21 cellular contexts compared by ENCODE assay signal in the genomic region with DNA sequence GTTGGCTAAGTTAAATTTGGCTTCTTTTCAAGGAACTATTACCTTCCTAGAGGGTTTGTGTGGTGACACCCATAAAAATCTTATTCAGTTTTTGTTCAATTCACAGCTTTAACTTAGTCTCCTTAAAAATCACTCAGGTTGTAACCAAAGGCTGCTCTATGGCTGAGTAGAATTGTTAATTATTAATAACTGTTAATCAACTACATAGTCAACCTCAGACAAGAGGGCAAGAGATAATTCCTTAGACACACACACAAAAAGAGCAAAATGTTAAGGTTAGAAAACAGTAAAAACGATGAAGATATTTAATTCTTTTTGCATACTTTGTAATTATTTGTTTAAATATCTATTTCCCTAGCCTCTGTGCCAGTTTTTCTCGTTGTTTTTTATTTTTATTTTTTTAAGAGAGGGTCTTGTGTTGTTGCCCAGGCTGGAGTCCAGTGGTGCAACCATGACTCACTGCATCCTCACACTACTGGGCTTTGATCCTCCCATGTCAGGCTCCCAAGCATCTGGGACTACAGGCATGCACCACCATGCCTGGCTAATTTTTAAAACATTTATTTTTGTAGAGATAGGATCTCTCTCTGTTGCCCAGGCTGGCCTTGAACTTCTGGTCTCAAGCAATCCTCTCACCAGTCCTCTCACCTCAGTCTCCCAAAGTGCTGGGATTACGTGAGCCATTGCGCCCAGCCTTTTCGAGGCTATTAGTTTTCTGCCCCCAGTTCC.
DNase-seq lines count a peak whose midpoint lies in the region; ATAC-seq and TF ChIP-seq lines count a peak whose summit lies in the region.
"Had no signal": no experiment of that assay in that cellular context is flagged by ENCODE, and none has a peak within 500 bp of the region (broad histone marks: within the 10 kb centered on the region; RNA-seq: fewer than 3 reads in every experiment).

No MANE protein-coding gene starts in this region.

- H3K4me2 ChIP-seq in mesenchymal stem cell (ENCODE audit: low read length, poor library complexity, severe bottlenecking): no peak overlapping the region

- H3K79me1 ChIP-seq in mesenchymal stem cell (replicated peaks; ENCODE audit: low read length, poor library complexity, severe bottlenecking): peaks cover 20% of the 10 kb centered on the region

- no peak overlapping the region for H3K23ac ChIP-seq in mesenchymal stem cell (ENCODE audit: low read length in 2 of 2)

- intact Hi-C loops in Caco-2 (cut with micrococcal nuclease; ENCODE audit: unreplicated experiment): no loop called here

- in situ Hi-C loops in GM13977 (cut with MboI; ENCODE audit: low pct_unique_long_range_greater_than_20kb, low sequenced_read_pairs, unreplicated experiment): no loop called here

- 91% methylated on average over 3 of the region's 5 CpGs for WGBS in mesenchymal stem cell

- peaks cover 57% of the 10 kb centered on the region for H3K4me1 ChIP-seq in Caco-2
- peaks cover 28% of the 10 kb centered on the region for H3K4me1 ChIP-seq in mesenchymal stem cell (ENCODE audit: control insufficient read depth, insufficient read depth, low read depth, low read length)
- no peaks in the 10 kb centered on the region for H3K4me1 ChIP-seq in CD8-positive, alpha-beta memory T cell (ENCODE audit: insufficient read depth, low read length)
- H3K4me1 ChIP-seq: BE2C, suprapubic skin had no signal

- peak overlapping the region; percentile 91 for H3K27ac ChIP-seq in mesenchymal stem cell (ENCODE audit: low read length, poor library complexity, severe bottlenecking)
- no peak overlapping the region for H3K27ac ChIP-seq in CD8-positive, alpha-beta memory T cell (ENCODE audit: low read depth, low read length)
- H3K27ac ChIP-seq: suprapubic skin had no signal

- no peak overlapping the region for H4K91ac ChIP-seq in mesenchymal stem cell (ENCODE audit: low read length)

- TF ChIP-seq CTCF in Caco-2 (IDR thresholded peaks at IDR 0.05; ENCODE audit: insufficient read depth in 1 of 2, low read depth in 1 of 2, low read length in 1 of 2, severe bottlenecking in 1 of 2, unreplicated experiment in 1 of 2) (no peak), epithelial cell of proximal tubule (conservative IDR thresholded peaks at IDR 0.05; ENCODE audit: low read depth, low read length) (no peak), GM13977 (IDR thresholded peaks at IDR 0.05; ENCODE audit: extremely low read depth, insufficient read depth, missing control alignments) (no peak)

- H3K36me3 ChIP-seq in Caco-2 (ENCODE audit: control insufficient read depth, insufficient read depth, low read length): no peaks in the 10 kb centered on the region
- H3K36me3 ChIP-seq in mesenchymal stem cell (ENCODE audit: control insufficient read depth in 1 of 2, insufficient read depth in 2 of 2, low read depth in 1 of 2, low read length in 2 of 2): no peaks in the 10 kb centered on the region
- no peaks in the 10 kb centered on the region for H3K36me3 ChIP-seq in CD8-positive, alpha-beta memory T cell (ENCODE audit: insufficient read depth, low read length)
- H3K36me3 ChIP-seq: BE2C, suprapubic skin had no signal

- no peaks in the 10 kb centered on the region for H3K27me3 Mint-ChIP-seq in Caco-2 (ENCODE audit: insufficient read depth, unreplicated experiment)
- H3K27me3 Mint-ChIP-seq in CD8-positive, alpha-beta memory T cell: peaks cover 0 to 3% of the 10 kb centered on the region in 2 donors
- H3K27me3 Mint-ChIP-seq: activated naive CD4-positive, alpha-beta T cell treated with anti-CD3 and anti-CD28 coated beads, Interleukin-2, amount 10 ng/mL, durations not matched to agents 7 days and 5 days; T-helper 17 cell had no signal

- no peak overlapping the region for H3K14ac ChIP-seq in mesenchymal stem cell (ENCODE audit: low read length in 2 of 2)

- no peak overlapping the region for H2BK12ac ChIP-seq in mesenchymal stem cell (ENCODE audit: low read length in 2 of 2)

- H3K4me3 ChIP-seq in Caco-2 (ENCODE audit: low read depth, low read length) (no peak overlapping the region), epithelial cell of proximal tubule (ENCODE audit: low read depth, low read length) (no peak overlapping the region), mesenchymal stem cell (ENCODE audit: insufficient read depth in 1 of 2, low read depth in 1 of 2, low read length in 2 of 2) (no peak overlapping the region)
- H3K4me3 ChIP-seq in CD8-positive, alpha-beta memory T cell (ENCODE audit: low read length): no peak overlapping the region
- H3K4me3 ChIP-seq: suprapubic skin had no signal

- no peak overlapping the region for H2BK5ac ChIP-seq in mesenchymal stem cell (ENCODE audit: low read depth, low read length, poor library complexity, severe bottlenecking)

- peaks cover 31% of the 10 kb centered on the region for H3K4me1 Mint-ChIP-seq in Caco-2 (ENCODE audit: low read depth, unreplicated experiment)
- H3K4me1 Mint-ChIP-seq in CD8-positive, alpha-beta memory T cell: peaks cover 12 to 13% (median 13%) of the 10 kb centered on the region in 3 donors

- no peak overlapping the region for H3K18ac ChIP-seq in mesenchymal stem cell (ENCODE audit: low read depth in 1 of 2, low read length in 2 of 2)

- POLR2A ChIA-PET in Caco-2 (lab: Charles Lee): no interaction called here
- POLR2A ChIA-PET in CD8-positive, alpha-beta memory T cell (lab: Charles Lee): no interaction called here

- no peak overlapping the region for H4K8ac ChIP-seq in mesenchymal stem cell (ENCODE audit: low read length)

- peak overlapping the region; percentile 60 for H2AK5ac ChIP-seq in mesenchymal stem cell (ENCODE audit: low read length, severe bottlenecking)

- H2BK120ac ChIP-seq in mesenchymal stem cell (ENCODE audit: low read depth, low read length): no peak overlapping the region

- H2BK15ac ChIP-seq in mesenchymal stem cell (ENCODE audit: low read depth, poor library complexity, severe bottlenecking): no peak overlapping the region

- peaks cover 6% of the 10 kb centered on the region for H3K36me3 Mint-ChIP-seq in Caco-2 (ENCODE audit: insufficient read depth, unreplicated experiment)
- H3K36me3 Mint-ChIP-seq in CD8-positive, alpha-beta memory T cell: no peaks in the 10 kb centered on the region
- H3K36me3 Mint-ChIP-seq: activated naive CD4-positive, alpha-beta T cell treated with anti-CD3 and anti-CD28 coated beads, Interleukin-2, amount 10 ng/mL, durations not matched to agents 7 days and 5 days; natural killer cell had no signal

- H3K27me3 ChIP-seq in Caco-2 (replicated peaks; ENCODE audit: control insufficient read depth, insufficient read depth, low read length): no peaks in the 10 kb centered on the region
- no peaks in the 10 kb centered on the region for H3K27me3 ChIP-seq in mesenchymal stem cell (ENCODE audit: control insufficient read depth in 1 of 2, insufficient read depth in 1 of 2, low read length in 2 of 2)
- no peaks in the 10 kb centered on the region for H3K27me3 ChIP-seq in CD8-positive, alpha-beta memory T cell (ENCODE audit: insufficient read depth, low read length, poor library complexity, severe bottlenecking)
- H3K27me3 ChIP-seq: BE2C, suprapubic skin had no signal

- H3K9me3 ChIP-seq in Caco-2 (no peaks in the 10 kb centered on the region), mesenchymal stem cell (ENCODE audit: control insufficient read depth, low read length) (no peaks in the 10 kb centered on the region)
- no peaks in the 10 kb centered on the region for H3K9me3 ChIP-seq in CD8-positive, alpha-beta memory T cell (ENCODE audit: low read length)
- H3K9me3 ChIP-seq: BE2C, suprapubic skin had no signal

- no peak overlapping the region for H3K27ac Mint-ChIP-seq in Caco-2 (ENCODE audit: unreplicated experiment)
- no peak overlapping the region for H3K27ac Mint-ChIP-seq in CD8-positive, alpha-beta memory T cell
- H3K27ac Mint-ChIP-seq: activated naive CD4-positive, alpha-beta T cell treated with anti-CD3 and anti-CD28 coated beads, Interleukin-2, amount 10 ng/mL, durations not matched to agents 7 days and 5 days; endodermal cell; natural killer cell; T-helper 17 cell had no signal

- H3K9ac ChIP-seq in mesenchymal stem cell (ENCODE audit: low read length): no peak overlapping the region

- peak; percentile 17 to 55 for DNase-seq in Caco-2
- peak; percentile 8 for DNase-seq in LoVo (ENCODE audit: low spot score)
- peak; percentile 87 for DNase-seq in epithelial cell of proximal tubule (ENCODE audit: low read depth)
- peak; percentile 62 for DNase-seq in mesenchymal stem cell
- DNase-seq in CD8-positive, alpha-beta memory T cell: no peak
- no peak for DNase-seq in GM13977 (ENCODE audit: low spot score)
- DNase-seq: activated CD4-positive, alpha-beta T cell treated with anti-CD3 and anti-CD28 coated beads for 1 hour; activated CD8-positive, alpha-beta memory T cell treated with anti-CD3 and anti-CD28 coated beads, Interleukin-2, amount 50 U/mL, for 4 hours; activated naive CD4-positive, alpha-beta T cell treated with anti-CD3 and anti-CD28 coated beads, Interleukin-2, amount 10 ng/mL, durations not matched to agents 7 days and 5 days; BE2C; central memory CD4-positive, alpha-beta T cell; DMS53; endodermal cell; left ventricle myocardium superior; natural killer cell; NCI-H146; RPMI8226; T-helper 17 cell had no signal

- H2AFZ ChIP-seq in mesenchymal stem cell (ENCODE audit: low read depth, low read length): no peak overlapping the region

- no peak for ATAC-seq in HG03108 (IDR thresholded peaks at IDR 0.05; ENCODE audit: unreplicated experiment)
- ATAC-seq in HG02852 (IDR thresholded peaks at IDR 0.05; ENCODE audit: unreplicated experiment): no peak
- ATAC-seq: left ventricle myocardium superior, natural killer cell, T-helper 17 cell had no signal

- no TSS peak for BruUV-seq in Caco-2 (replicated peaks; lab: Mats Ljungman, UMichigan)

- no peak overlapping the region for H3K4me3 Mint-ChIP-seq in Caco-2 (ENCODE audit: unreplicated experiment)
- H3K4me3 Mint-ChIP-seq in CD8-positive, alpha-beta memory T cell: no peak overlapping the region
- H3K4me3 Mint-ChIP-seq: activated naive CD4-positive, alpha-beta T cell treated with anti-CD3 and anti-CD28 coated beads, Interleukin-2, amount 10 ng/mL, durations not matched to agents 7 days and 5 days; endodermal cell; natural killer cell; T-helper 17 cell had no signal

- CTCF ChIA-PET in Caco-2 (lab: Charles Lee): no interaction called here
- CTCF ChIA-PET in CD8-positive, alpha-beta memory T cell (lab: Charles Lee): no interaction called here

- H3K9me3 Mint-ChIP-seq in Caco-2 (ENCODE audit: unreplicated experiment): no peaks in the 10 kb centered on the region
- no peaks in the 10 kb centered on the region for H3K9me3 Mint-ChIP-seq in CD8-positive, alpha-beta memory T cell
- H3K9me3 Mint-ChIP-seq: activated naive CD4-positive, alpha-beta T cell treated with anti-CD3 and anti-CD28 coated beads, Interleukin-2, amount 10 ng/mL, durations not matched to agents 7 days and 5 days; endodermal cell; natural killer cell had no signal

- H3K4ac ChIP-seq in mesenchymal stem cell (ENCODE audit: low read depth in 1 of 2, low read length in 2 of 2): no peak overlapping the region

Comparison
In these comparisons a context has a peak if more than half of its experiments do, and no peak if none do; other contexts are left out.
1. DNase-seq: peak in Caco-2 (2 of 2), LoVo (single experiment), epithelial cell of proximal tubule (single experiment) and mesenchymal stem cell (single experiment); none in CD8-positive, alpha-beta memory T cell (0 of 5) and GM13977 (single experiment).